In the genomic region with DNA sequence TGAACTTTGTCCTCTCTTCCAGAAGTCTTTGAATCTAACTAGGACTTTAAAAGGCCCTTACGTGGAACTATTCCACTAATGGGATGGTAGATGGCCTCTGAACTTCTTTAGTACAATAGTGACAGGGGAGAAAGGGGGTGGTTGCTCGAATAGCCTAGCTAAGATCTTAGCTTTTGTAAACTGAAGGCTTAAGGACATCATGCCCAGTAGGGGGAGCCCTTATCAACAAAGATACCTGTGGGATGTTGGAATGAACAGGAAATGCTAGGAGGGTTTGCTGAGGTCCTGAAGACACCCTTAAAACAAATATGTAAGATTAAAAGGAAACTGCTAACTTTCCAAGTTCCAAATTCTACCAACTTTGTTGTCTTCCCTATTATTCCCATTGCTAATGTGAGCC, we compare ENCODE assay signal across 8 cellular contexts. TPM values are rescaled to one million over a fixed set of nuclear protein-coding genes. Genes with fewer than 3 reads are reported as not detected.
DNase-seq lines count a peak whose midpoint lies in the region; ATAC-seq and TF ChIP-seq lines count a peak whose summit lies in the region.

No MANE protein-coding gene starts in this region.

- DNase-seq in stimulated activated CD4-positive, alpha-beta T cell treated with anti-CD3 and anti-CD28 coated beads, Interleukin-12 subunit alpha, Interleukin-12 subunit beta, amount 100 ng/mL, for 48 hours (ENCODE audit: low read depth in 2 of 3, low spot score in 1 of 3) = peak in 2 of 3 donors; percentile 8 to 54
- no peak for DNase-seq in stimulated activated CD4-positive, alpha-beta T cell treated with anti-CD3 and anti-CD28 coated beads, Interleukin-12 subunit alpha, Interleukin-12 subunit beta, amount 100 ng/mL, for 4 hours
- peak; percentile 70 for DNase-seq in HPDE6-E6E7 (ENCODE audit: extremely low spot score)
- DNase-seq in NCI-H774 (lab: John Stamatoyannopoulos, UW) = peak; percentile 64
- peak; percentile 42 for DNase-seq in activated naive CD8-positive, alpha-beta T cell treated with anti-CD3 and anti-CD28 coated beads, Interleukin-2, amount 50 U/mL, for 24 hours
- no peak for DNase-seq in left ventricle myocardium inferior
- DNase-seq in renal cortical epithelial cell (ENCODE audit: low read depth) = peak; percentile 79
- no peak for DNase-seq in sciatic nerve (ENCODE audit: low spot score)

- H3K27me3 ChIP-seq in left ventricle myocardium inferior (ENCODE audit: low read depth) = peaks cover 19% of the 10 kb centered on the region

- no peaks in the 10 kb centered on the region for H3K4me1 Mint-ChIP-seq in activated naive CD8-positive, alpha-beta T cell treated with anti-CD3 and anti-CD28 coated beads, Interleukin-2, amount 50 U/mL, for 24 hours

- ATAC-seq in activated naive CD8-positive, alpha-beta T cell treated with anti-CD3 and anti-CD28 coated beads, Interleukin-2, amount 50 U/mL, for 24 hours = no peak
- no peak for ATAC-seq in sciatic nerve

- no peaks in the 10 kb centered on the region for H3K36me3 Mint-ChIP-seq in activated naive CD8-positive, alpha-beta T cell treated with anti-CD3 and anti-CD28 coated beads, Interleukin-2, amount 50 U/mL, for 24 hours (ENCODE audit: low read depth)

- peaks cover 6% of the 10 kb centered on the region for H3K9me3 ChIP-seq in left ventricle myocardium inferior (replicated peaks)

- no peaks in the 10 kb centered on the region for H3K36me3 ChIP-seq in left ventricle myocardium inferior

- H3K27me3 Mint-ChIP-seq in activated naive CD8-positive, alpha-beta T cell treated with anti-CD3 and anti-CD28 coated beads, Interleukin-2, amount 50 U/mL, for 24 hours = peaks cover 4% of the 10 kb centered on the region

- H3K4me1 ChIP-seq in left ventricle myocardium inferior = peaks cover 18% of the 10 kb centered on the region

- H3K4me3 Mint-ChIP-seq in activated naive CD8-positive, alpha-beta T cell treated with anti-CD3 and anti-CD28 coated beads, Interleukin-2, amount 50 U/mL, for 24 hours = no peak overlapping the region

- peak; percentile 73 for TF ChIP-seq CTCF in left ventricle myocardium inferior (IDR thresholded peaks at IDR 0.05; ENCODE audit: borderline replicate concordance)

- H3K27ac Mint-ChIP-seq in activated naive CD8-positive, alpha-beta T cell treated with anti-CD3 and anti-CD28 coated beads, Interleukin-2, amount 50 U/mL, for 24 hours = no peak overlapping the region

- no peak overlapping the region for H3K27ac ChIP-seq in left ventricle myocardium inferior (replicated peaks)

- intact Hi-C loops in left ventricle myocardium inferior (cut with micrococcal nuclease) = no loop called here
- intact Hi-C loops in sciatic nerve (cut with DNase I) = no loop called here

- H3K9me3 Mint-ChIP-seq in activated naive CD8-positive, alpha-beta T cell treated with anti-CD3 and anti-CD28 coated beads, Interleukin-2, amount 50 U/mL, for 24 hours = no peaks in the 10 kb centered on the region

- no peak overlapping the region for H3K4me3 ChIP-seq in left ventricle myocardium inferior

RNA-seq across cellular contexts. Expression of a gene that starts 33.2 kb away (rescaled TPM):
- not detected for total RNA-seq in left ventricle myocardium inferior
- 0.10 TPM in 1 of 2 replicates, not detected in the other for total RNA-seq in renal cortical epithelial cell
- total RNA-seq in sciatic nerve = not detected

RNA-seq across cellular contexts. Expression of a gene that starts 39.2 kb away (rescaled TPM):
- total RNA-seq in left ventricle myocardium inferior (1,110 TPM), renal cortical epithelial cell (not detected in 2 replicates), sciatic nerve (6.5 TPM)

Comparison
In these comparisons a context has a peak if more than half of its experiments do, and no peak if none do; other contexts are left out.
1. DNase-seq: peak in stimulated activated CD4-positive, alpha-beta T cell treated with anti-CD3 and anti-CD28 coated beads, Interleukin-12 subunit alpha, Interleukin-12 subunit beta, amount 100 ng/mL, for 48 hours (2 of 3), HPDE6-E6E7 (single experiment), NCI-H774 (single experiment), activated naive CD8-positive, alpha-beta T cell treated with anti-CD3 and anti-CD28 coated beads, Interleukin-2, amount 50 U/mL, for 24 hours (single experiment) and renal cortical epithelial cell (single experiment); none in stimulated activated CD4-positive, alpha-beta T cell treated with anti-CD3 and anti-CD28 coated beads, Interleukin-12 subunit alpha, Interleukin-12 subunit beta, amount 100 ng/mL, for 4 hours (single experiment), left ventricle myocardium inferior (single experiment) and sciatic nerve (single experiment).
2. RNA of a gene that starts 39.2 kb away (total RNA-seq): 1,110 TPM in left ventricle myocardium inferior (single experiment); 6.5 TPM in sciatic nerve (single experiment) and not detected in renal cortical epithelial cell; every median in the first group is over 100 times any median in the second.